27 cellular contexts compared by ENCODE assay signal in the genomic region with DNA sequence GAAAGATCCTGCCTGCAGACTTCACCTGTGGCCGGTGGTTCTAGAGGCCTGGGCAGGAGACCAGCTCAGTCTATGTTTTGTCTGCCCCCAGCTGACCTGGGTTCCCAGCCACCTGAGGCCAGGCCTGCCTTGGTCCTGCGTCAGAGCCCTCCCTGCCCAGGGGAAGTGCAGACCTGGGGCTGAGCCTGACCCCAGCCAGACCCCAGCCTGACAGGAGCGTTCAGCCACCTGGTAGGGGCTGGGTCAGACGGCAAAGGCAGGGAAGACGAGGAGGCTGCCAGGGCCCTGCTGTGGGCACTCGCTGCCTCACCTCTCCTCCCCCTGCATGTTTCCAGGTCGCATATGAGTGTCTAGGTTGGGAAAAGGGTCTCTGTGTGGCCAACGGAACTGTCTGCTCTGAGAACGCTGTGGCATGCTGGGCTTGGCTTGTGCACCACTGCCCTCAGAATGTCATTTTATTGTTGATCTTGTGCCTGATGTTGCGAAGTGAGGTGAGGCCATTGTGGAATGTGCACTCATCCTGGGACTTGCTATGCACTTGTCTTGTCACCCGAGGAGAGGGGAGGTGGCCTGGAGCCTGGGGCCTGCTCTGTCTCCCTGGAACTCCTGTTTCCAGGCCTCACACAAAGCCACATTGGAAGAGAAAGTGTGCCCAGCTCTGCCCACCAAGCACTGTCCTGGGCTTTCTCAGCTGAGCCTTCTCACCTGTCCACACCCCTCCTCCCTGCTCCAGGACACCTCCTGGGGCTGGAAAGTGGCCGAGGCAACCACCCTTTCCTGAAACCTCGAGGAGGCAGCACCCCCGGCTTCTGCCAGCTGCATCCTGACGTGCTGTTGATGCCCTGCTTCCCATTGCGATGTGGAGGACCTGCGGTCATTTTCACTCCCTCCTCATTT. TPM values are rescaled to one million over a fixed set of nuclear protein-coding genes. Genes with fewer than 3 reads are reported as not detected.
DNase-seq lines count a peak whose midpoint lies in the region; ATAC-seq and TF ChIP-seq lines count a peak whose summit lies in the region.
"Had no signal": no experiment of that assay in that cellular context is flagged by ENCODE, and none has a peak within 500 bp of the region (broad histone marks: within the 10 kb centered on the region; RNA-seq: fewer than 3 reads in every experiment).

No MANE protein-coding gene starts in this region.

- no peak overlapping the region for H2AK5ac ChIP-seq in mesendoderm (ENCODE audit: low read length)

- no CpG with 5 or more reads among the region's 17 CpGs for WGBS in mesendoderm (ENCODE audit: extremely low coverage, insufficient coverage, low lambda C conversion rate)

- H3K9me3 ChIP-seq in Peyer's patch: no peaks in the 10 kb centered on the region
- H3K9me3 ChIP-seq: pancreas, testis, uterus had no signal

- H3K27ac ChIP-seq in Peyer's patch (no peak overlapping the region), mesendoderm (ENCODE audit: low read depth, low read length) (no peak overlapping the region)
- H3K27ac ChIP-seq: pancreas, testis, uterus had no signal

- H2BK15ac ChIP-seq in mesendoderm (replicated peaks; ENCODE audit: low read depth): no peak overlapping the region

- H3K23ac ChIP-seq in mesendoderm (ENCODE audit: low read length): no peak overlapping the region

- H4K8ac ChIP-seq in mesendoderm (ENCODE audit: low read depth, low read length): no peak overlapping the region

- no peaks in the 10 kb centered on the region for H3K79me2 ChIP-seq in mesendoderm (ENCODE audit: control insufficient read depth, insufficient read depth, low read length)

- TF ChIP-seq CTCF in Peyer's patch (IDR thresholded peaks at IDR 0.05): no peak

- no peak for TF ChIP-seq POLR2A in Peyer's patch (IDR thresholded peaks at IDR 0.05)

- H3K4me3 ChIP-seq in Peyer's patch (no peak overlapping the region), mesendoderm (ENCODE audit: low read length) (no peak overlapping the region)
- H3K4me3 ChIP-seq: pancreas, testis, uterus had no signal

- peak; percentile 34 for ATAC-seq in stimulated activated effector memory CD8-positive, alpha-beta T cell treated with anti-CD3 and anti-CD28 coated beads, Interleukin-12 subunit alpha, Interleukin-12 subunit beta, amount 100 ng/mL, for 72 hours
- ATAC-seq in GM19397 (IDR thresholded peaks at IDR 0.05; ENCODE audit: unreplicated experiment): no peak
- ATAC-seq: natural killer cell; right cardiac atrium; stimulated activated naive B cell treated with anti-CD40 and anti-IgM and Interleukin-4, amounts not matched to agents 10 μg/mL and 1 μg/mL and 100 μg/mL, for 72 hours had no signal

- no peaks in the 10 kb centered on the region for H3K27me3 ChIP-seq in Peyer's patch
- no peaks in the 10 kb centered on the region for H3K27me3 ChIP-seq in mesendoderm (ENCODE audit: insufficient read depth, low read length, poor library complexity)
- H3K27me3 ChIP-seq: pancreas, testis, uterus had no signal

- H3K4me3 Mint-ChIP-seq in stimulated activated effector memory CD8-positive, alpha-beta T cell treated with anti-CD3 and anti-CD28 coated beads, Interleukin-12 subunit alpha, Interleukin-12 subunit beta, amount 100 ng/mL, for 72 hours: no peak overlapping the region
- H3K4me3 Mint-ChIP-seq: CD4-positive, alpha-beta T cell; natural killer cell; stimulated activated naive B cell treated with anti-CD40 and anti-IgM and Interleukin-4, amounts not matched to agents 10 μg/mL and 1 μg/mL and 100 μg/mL, for 72 hours; T-helper 2 cell treated with Interferon-gamma antibody and Interleukin-4, amounts not matched to agents 5 μg/mL and 100 μg/mL, for 36 hours had no signal

- H3K36me3 ChIP-seq in Peyer's patch (no peaks in the 10 kb centered on the region), mesendoderm (ENCODE audit: control insufficient read depth, insufficient read depth, low read length) (no peaks in the 10 kb centered on the region)
- H3K36me3 ChIP-seq: pancreas, uterus had no signal

- H3K4me1 ChIP-seq in Peyer's patch (no peaks in the 10 kb centered on the region), mesendoderm (ENCODE audit: control insufficient read depth, low read depth, low read length) (no peaks in the 10 kb centered on the region)
- H3K4me1 ChIP-seq: uterus had no signal

- H2BK120ac ChIP-seq in mesendoderm (ENCODE audit: low read depth, low read length): no peak overlapping the region

- no peaks in the 10 kb centered on the region for H3K36me3 Mint-ChIP-seq in stimulated activated effector memory CD8-positive, alpha-beta T cell treated with anti-CD3 and anti-CD28 coated beads, Interleukin-12 subunit alpha, Interleukin-12 subunit beta, amount 100 ng/mL, for 72 hours
- H3K36me3 Mint-ChIP-seq: natural killer cell; stimulated activated naive B cell treated with anti-CD40 and anti-IgM and Interleukin-4, amounts not matched to agents 10 μg/mL and 1 μg/mL and 100 μg/mL, for 72 hours had no signal

- H3K18ac ChIP-seq in mesendoderm (ENCODE audit: low read length): no peak overlapping the region

- H3K9me3 Mint-ChIP-seq in stimulated activated effector memory CD8-positive, alpha-beta T cell treated with anti-CD3 and anti-CD28 coated beads, Interleukin-12 subunit alpha, Interleukin-12 subunit beta, amount 100 ng/mL, for 72 hours: no peaks in the 10 kb centered on the region
- H3K9me3 Mint-ChIP-seq: CD4-positive, alpha-beta T cell; natural killer cell; stimulated activated naive B cell treated with anti-CD40 and anti-IgM and Interleukin-4, amounts not matched to agents 10 μg/mL and 1 μg/mL and 100 μg/mL, for 72 hours; T-helper 2 cell treated with Interferon-gamma antibody and Interleukin-4, amounts not matched to agents 5 μg/mL and 100 μg/mL, for 36 hours had no signal

- no peak overlapping the region for H2BK5ac ChIP-seq in mesendoderm (ENCODE audit: low read length)

- H3K4me2 ChIP-seq in mesendoderm (ENCODE audit: low read length): no peak overlapping the region

- peak overlapping the region; percentile 39 for H3K56ac ChIP-seq in mesendoderm (ENCODE audit: low read length)

- no peak overlapping the region for H3K9ac ChIP-seq in mesendoderm (ENCODE audit: low read length)

- no peaks in the 10 kb centered on the region for H3K79me1 ChIP-seq in mesendoderm (ENCODE audit: low read length)

- H3K27ac Mint-ChIP-seq in stimulated activated effector memory CD8-positive, alpha-beta T cell treated with anti-CD3 and anti-CD28 coated beads, Interleukin-12 subunit alpha, Interleukin-12 subunit beta, amount 100 ng/mL, for 72 hours: no peak overlapping the region
- H3K27ac Mint-ChIP-seq: CD4-positive, alpha-beta T cell; natural killer cell; stimulated activated naive B cell treated with anti-CD40 and anti-IgM and Interleukin-4, amounts not matched to agents 10 μg/mL and 1 μg/mL and 100 μg/mL, for 72 hours; T-helper 2 cell treated with Interferon-gamma antibody and Interleukin-4, amounts not matched to agents 5 μg/mL and 100 μg/mL, for 36 hours had no signal

- no peaks in the 10 kb centered on the region for H3K4me1 Mint-ChIP-seq in stimulated activated effector memory CD8-positive, alpha-beta T cell treated with anti-CD3 and anti-CD28 coated beads, Interleukin-12 subunit alpha, Interleukin-12 subunit beta, amount 100 ng/mL, for 72 hours
- H3K4me1 Mint-ChIP-seq: natural killer cell; stimulated activated naive B cell treated with anti-CD40 and anti-IgM and Interleukin-4, amounts not matched to agents 10 μg/mL and 1 μg/mL and 100 μg/mL, for 72 hours had no signal

- DNase-seq in NCI-H345 (lab: John Stamatoyannopoulos, UW): peak; percentile 37
- DNase-seq in NCI-H345 treated with DMSO at 0.1 percent for 48 hours (lab: John Stamatoyannopoulos, UW; ENCODE audit: unreplicated experiment): no peak
- DNase-seq in Peyer's patch: peak in 2 of 3 donors; percentile 30 to 35
- DNase-seq in mesendoderm: no peak
- DNase-seq in stimulated activated effector memory CD8-positive, alpha-beta T cell treated with anti-CD3 and anti-CD28 coated beads, Interleukin-12 subunit alpha, Interleukin-12 subunit beta, amount 100 ng/mL, for 72 hours (ENCODE audit: low spot score in 2 of 2): no peak
- no peak for DNase-seq in NCI-H446 treated with DMSO at 0.1 percent for 48 hours (lab: John Stamatoyannopoulos, UW)
- no peak for DNase-seq in OCI-M1 (lab: John Stamatoyannopoulos, UW)
- DNase-seq: activated CD4-positive, alpha-beta T cell treated with anti-CD3 and anti-CD28 coated beads for 48 hours; activated CD8-positive, alpha-beta memory T cell treated with anti-CD3 and anti-CD28 coated beads for 24 hours; activated gamma-delta T cell treated with Interleukin-2 at 50 U/mL for 16 hours; CD4-positive, alpha-beta T cell; DMS 273 treated with DMSO at 0.1 percent for 48 hours; EL; H7; IMR-90; natural killer cell; NCI-H1048; NCI-H187; NCI-H2227 treated with DMSO at 0.1 percent for 48 hours; right cardiac atrium; stimulated activated CD4-positive, alpha-beta T cell treated with anti-CD3 and anti-CD28 coated beads, Interleukin-4, amount 100 ng/mL, for 4 hours; stimulated activated naive B cell treated with anti-CD40 and anti-IgM and Interleukin-4, amounts not matched to agents 10 μg/mL and 1 μg/mL and 100 μg/mL, for 72 hours; testis; uterus had no signal

- H4K5ac ChIP-seq in mesendoderm (ENCODE audit: low read length): no peak overlapping the region

- H3K4ac ChIP-seq in mesendoderm (ENCODE audit: low read depth, low read length): no peak overlapping the region

RNA-seq across cellular contexts. Expression of gene MCF2L, which starts 15.2 kb away (rescaled TPM):
- 100 to 1,000 TPM in 3 of 4 donors, 10 to 100 TPM in 1; 81.4 to 165 (median 149) TPM for total RNA-seq in Peyer's patch
- 2.9 TPM for polyA plus RNA-seq in mesendoderm (2013, experiment 1 of 2)
- polyA plus RNA-seq in mesendoderm (2013, experiment 2 of 2): 3.2 TPM
- polyA plus RNA-seq: IMR-90 had no signal

Comparison
In these comparisons a context has a peak if more than half of its experiments do, and no peak if none do; other contexts are left out.
1. DNase-seq: peak in NCI-H345 (single experiment) and Peyer's patch (2 of 3); none in NCI-H345 treated with DMSO at 0.1 percent for 48 hours (single experiment), mesendoderm (single experiment), stimulated activated effector memory CD8-positive, alpha-beta T cell treated with anti-CD3 and anti-CD28 coated beads, Interleukin-12 subunit alpha, Interleukin-12 subunit beta, amount 100 ng/mL, for 72 hours (0 of 2), NCI-H446 treated with DMSO at 0.1 percent for 48 hours (single experiment) and OCI-M1 (single experiment).